Comparison of ENCODE assay signal across 23 cellular contexts in genomic region chr18:6561893-6562292, GRCh38.
DNase-seq lines count a peak whose midpoint lies in the region; ATAC-seq and TF ChIP-seq lines count a peak whose summit lies in the region.
"Had no signal": no experiment of that assay in that cellular context is flagged by ENCODE, and none has a peak within 500 bp of the region (broad histone marks: within the 10 kb centered on the region; RNA-seq: fewer than 3 reads in every experiment).

No MANE protein-coding gene starts in this region.

- ATAC-seq in psoas muscle: peak; percentile 40 to 71 (median 59)
- ATAC-seq in GM18858 (IDR thresholded peaks at IDR 0.05; ENCODE audit: unreplicated experiment): no peak

- H3K27ac ChIP-seq in HUES48 (ENCODE audit: low read depth, low read length) (peak overlapping the region; percentile 69), psoas muscle (no peak overlapping the region)
- H3K27ac ChIP-seq: tibial nerve had no signal

- intact Hi-C loops in psoas muscle (cut with DNase I): loop anchor here in 1 of 2 donors (10.0 kb wide), 1 partner anchor 103 kb away; no protein-coding TSS in a partner anchor

- peak; percentile 45 for DNase-seq in astrocyte of the hippocampus (ENCODE audit: low read depth, low spot score)
- DNase-seq in iris pigment epithelial cell (ENCODE audit: low read depth): peak; percentile 38
- no peak for DNase-seq in psoas muscle
- no peak for DNase-seq in GM10266 (ENCODE audit: extremely low spot score)
- no peak for DNase-seq in NCI-H526 treated with DMSO at 0.1 percent for 48 hours (lab: John Stamatoyannopoulos, UW)
- DNase-seq in SHP77 treated with DMSO at 0.1 percent for 48 hours (lab: John Stamatoyannopoulos, UW): no peak
- DNase-seq: activated CD4-positive, alpha-beta T cell treated with anti-CD3 and anti-CD28 coated beads, Interleukin-2, amount 50 U/mL, for 48 hours; activated gamma-delta T cell treated with Interleukin-2 at 50 U/mL for 16 hours; CD4-positive, CD25-positive, alpha-beta regulatory T cell; central memory CD4-positive, alpha-beta T cell; effector CD8-positive, alpha-beta T cell; H7; Kasumi-1; NCI-H1048; NCI-H187 treated with DMSO at 0.1 percent for 48 hours; stimulated activated CD4-positive, alpha-beta T cell treated with anti-CD3 and anti-CD28 coated beads, Interleukin-2, amount 100 ng/mL, for 24 hours; stimulated activated naive CD4-positive, alpha-beta T cell treated with Interleukin-2 at 50 U/mL for 16 hours; T-helper 2 cell had no signal

- no peaks in the 10 kb centered on the region for H3K27me3 ChIP-seq in HUES48 (ENCODE audit: control insufficient read depth, insufficient read depth, low read length)
- H3K27me3 ChIP-seq in psoas muscle (ENCODE audit: insufficient read depth in 3 of 3, low read length in 2 of 3): no peaks in the 10 kb centered on the region
- H3K27me3 ChIP-seq: Peyer's patch, tibial nerve had no signal

- H3K4me3 ChIP-seq in HUES48 (ENCODE audit: low read depth, low read length) (no peak overlapping the region), psoas muscle (no peak overlapping the region)
- H3K4me3 ChIP-seq: lung, Peyer's patch, tibial nerve had no signal

- H3K4me1 ChIP-seq in HUES48 (ENCODE audit: control insufficient read depth, insufficient read depth, low read length): peaks cover 39% of the 10 kb centered on the region
- no peaks in the 10 kb centered on the region for H3K4me1 ChIP-seq in psoas muscle
- H3K4me1 ChIP-seq: Peyer's patch had no signal

- H3K9ac ChIP-seq in HUES48 (ENCODE audit: low read depth, low read length): no peak overlapping the region

- H3K9me3 ChIP-seq in HUES48 (ENCODE audit: control insufficient read depth, insufficient read depth, low read length): no peaks in the 10 kb centered on the region; the same call in 1 of the 2 replicates
- no peaks in the 10 kb centered on the region for H3K9me3 ChIP-seq in psoas muscle
- H3K9me3 ChIP-seq: Peyer's patch, tibial nerve had no signal

- TF ChIP-seq CTCF in psoas muscle (IDR thresholded peaks at IDR 0.05) (no peak), GM10266 (IDR thresholded peaks at IDR 0.05; ENCODE audit: control insufficient read depth, insufficient read depth, low read depth, missing control alignments) (no peak)

- WGBS in psoas muscle, 3 donors: 60 to 72% (median 64%) methylated on average over 7 of the region's 7 CpGs

- H3K36me3 ChIP-seq in HUES48 (ENCODE audit: control insufficient read depth, insufficient read depth, low read length) (no peaks in the 10 kb centered on the region), psoas muscle (ENCODE audit: insufficient read depth in 1 of 2, low read depth in 1 of 2) (no peaks in the 10 kb centered on the region)
- H3K36me3 ChIP-seq: Peyer's patch, tibial nerve had no signal

Comparison
In these comparisons a context has a peak if more than half of its experiments do, and no peak if none do; other contexts are left out.
1. DNase-seq: peak in astrocyte of the hippocampus (single experiment) and iris pigment epithelial cell (single experiment); none in psoas muscle (0 of 2), GM10266 (single experiment), NCI-H526 treated with DMSO at 0.1 percent for 48 hours (single experiment) and SHP77 treated with DMSO at 0.1 percent for 48 hours (single experiment).